ENCODE assay signal across 16 cellular contexts in genomic region chr10:102781089-102781920, GRCh38. TPM values are rescaled to one million over a fixed set of nuclear protein-coding genes. Genes with fewer than 3 reads are reported as not detected.
A peak's percentile ranks its signal among the peaks of the same experiment; 100 is the strongest.
DNase-seq lines count a peak whose midpoint lies in the region; ATAC-seq and TF ChIP-seq lines count a peak whose summit lies in the region.
"Had no signal": no experiment of that assay in that cellular context is flagged by ENCODE, and none has a peak within 500 bp of the region (broad histone marks: within the 10 kb centered on the region; RNA-seq: fewer than 3 reads in every experiment).

No MANE protein-coding gene starts in this region.

- H3K27me3 ChIP-seq in heart right ventricle: no peaks in the 10 kb centered on the region
- no peaks in the 10 kb centered on the region for H3K27me3 ChIP-seq in endodermal cell (ENCODE audit: control insufficient read depth, insufficient read depth, low read length, poor library complexity, severe bottlenecking)
- no peaks in the 10 kb centered on the region for H3K27me3 ChIP-seq in neural progenitor cell
- H3K27me3 ChIP-seq in upper lobe of right lung: no peaks in the 10 kb centered on the region

- TF ChIP-seq CTCF in heart right ventricle (IDR thresholded peaks at IDR 0.05): no peak
- TF ChIP-seq CTCF in endodermal cell (conservative IDR thresholded peaks at IDR 0.05): no peak
- TF ChIP-seq CTCF in neural progenitor cell (IDR thresholded peaks at IDR 0.05): no peak
- TF ChIP-seq CTCF in upper lobe of right lung (IDR thresholded peaks at IDR 0.05): no peak

- H3K27me3 Mint-ChIP-seq in endodermal cell (ENCODE audit: insufficient read depth) (no peaks in the 10 kb centered on the region), neural progenitor cell (ENCODE audit: insufficient read depth, low read depth) (peaks cover 4% of the 10 kb centered on the region)
- no peaks in the 10 kb centered on the region for H3K27me3 Mint-ChIP-seq in activated CD4-positive, alpha-beta T cell treated with anti-CD3 and anti-CD28 coated beads, Interleukin-2, amount 10 ng/mL, durations not matched to agents 24 days and 14 days

- H2AFZ ChIP-seq in neural progenitor cell (replicated peaks): no peak overlapping the region

- ATAC-seq in heart right ventricle (peak in 1 of 8 donors; percentile 13), Right ventricle myocardium superior (ENCODE audit: poor library complexity) (no peak), upper lobe of right lung (no peak)
- ATAC-seq: HCT116 had no signal

- intact Hi-C loops in heart right ventricle (cut with DNase I): no loop called here
- intact Hi-C loops in Right ventricle myocardium superior (cut with DNase I): no loop called here
- intact Hi-C loops in upper lobe of right lung (cut with DNase I): no loop called here
- intact Hi-C loops in activated CD4-positive, alpha-beta T cell treated with anti-CD3 and anti-CD28 coated beads, Interleukin-2, amount 10 ng/mL, durations not matched to agents 24 days and 14 days (cut with micrococcal nuclease): no loop called here

- DNase-seq in heart right ventricle (peak in 1 of 2 donors; percentile 56), Right ventricle myocardium superior (no peak), endodermal cell (peak; percentile 79), neural progenitor cell (ENCODE audit: low spot score) (peak; percentile 38), upper lobe of right lung (no peak), NCI-H345 (lab: John Stamatoyannopoulos, UW) (no peak), NCI-H2227 (lab: John Stamatoyannopoulos, UW; ENCODE audit: unreplicated experiment) (no peak)
- DNase-seq in activated CD4-positive, alpha-beta T cell treated with anti-CD3 and anti-CD28 coated beads, Interleukin-2, amount 10 ng/mL, durations not matched to agents 24 days and 14 days: no peak
- DNase-seq: activated CD4-positive, alpha-beta T cell treated with anti-CD3 and anti-CD28 coated beads, Interleukin-2, amount 50 U/mL, for 48 hours; caudate nucleus; GDM1; head of caudate nucleus; NCI-H2107 had no signal

- peaks cover 25% of the 10 kb centered on the region for H4K20me1 ChIP-seq in neural progenitor cell (ENCODE audit: low read depth)

- H3K9me3 ChIP-seq in heart right ventricle (no peaks in the 10 kb centered on the region), endodermal cell (ENCODE audit: control insufficient read depth, low read length) (no peaks in the 10 kb centered on the region), neural progenitor cell (ENCODE audit: low read depth) (no peaks in the 10 kb centered on the region), upper lobe of right lung (no peaks in the 10 kb centered on the region)

- H3K9me3 Mint-ChIP-seq in endodermal cell (no peaks in the 10 kb centered on the region), neural progenitor cell (no peaks in the 10 kb centered on the region)
- H3K9me3 Mint-ChIP-seq in activated CD4-positive, alpha-beta T cell treated with anti-CD3 and anti-CD28 coated beads, Interleukin-2, amount 10 ng/mL, durations not matched to agents 24 days and 14 days: no peaks in the 10 kb centered on the region

- H3K27ac Mint-ChIP-seq in endodermal cell (no peak overlapping the region), neural progenitor cell (peak overlapping the region; percentile 91)
- no peak overlapping the region for H3K27ac Mint-ChIP-seq in activated CD4-positive, alpha-beta T cell treated with anti-CD3 and anti-CD28 coated beads, Interleukin-2, amount 10 ng/mL, durations not matched to agents 24 days and 14 days

- peak overlapping the region in 3 of 10 donors; percentile 6 to 26 (median 10) for H3K4me3 ChIP-seq in heart right ventricle
- no peak overlapping the region for H3K4me3 ChIP-seq in endodermal cell (ENCODE audit: low read length)
- H3K4me3 ChIP-seq in neural progenitor cell: no peak overlapping the region
- H3K4me3 ChIP-seq in upper lobe of right lung: no peak overlapping the region

- H3K36me3 ChIP-seq in heart right ventricle: peaks cover 0 to 3% (median 0%) of the 10 kb centered on the region in 9 donors
- H3K36me3 ChIP-seq in endodermal cell (ENCODE audit: control insufficient read depth, insufficient read depth, low read length): no peaks in the 10 kb centered on the region
- H3K36me3 ChIP-seq in neural progenitor cell: no peaks in the 10 kb centered on the region
- H3K36me3 ChIP-seq in upper lobe of right lung: no peaks in the 10 kb centered on the region

- no peaks in the 10 kb centered on the region for H3K36me3 Mint-ChIP-seq in endodermal cell (ENCODE audit: low read depth)
- no peaks in the 10 kb centered on the region for H3K36me3 Mint-ChIP-seq in neural progenitor cell
- H3K36me3 Mint-ChIP-seq in activated CD4-positive, alpha-beta T cell treated with anti-CD3 and anti-CD28 coated beads, Interleukin-2, amount 10 ng/mL, durations not matched to agents 24 days and 14 days (ENCODE audit: low read depth): peaks cover 17% of the 10 kb centered on the region

- WGBS in heart right ventricle, 2 donors: 26 to 29% methylated on average over 8 of the region's 8 CpGs
- WGBS in endodermal cell (ENCODE audit: insufficient coverage in 1 of 2, insufficient read length in 1 of 2), 2 experiments: 33 to 66% methylated on average over 5 to 7 of the region's 8 CpGs

- H3K4me1 Mint-ChIP-seq in endodermal cell (peaks cover 53% of the 10 kb centered on the region), neural progenitor cell (peaks cover 62% of the 10 kb centered on the region)
- H3K4me1 Mint-ChIP-seq in activated CD4-positive, alpha-beta T cell treated with anti-CD3 and anti-CD28 coated beads, Interleukin-2, amount 10 ng/mL, durations not matched to agents 24 days and 14 days: peaks cover 24% of the 10 kb centered on the region

- H3K4me2 ChIP-seq in neural progenitor cell: peak overlapping the region; percentile 53

- peaks cover 24% of the 10 kb centered on the region for H3F3A ChIP-seq in neural progenitor cell (ENCODE audit: low read depth)

- H3K9ac ChIP-seq in endodermal cell (ENCODE audit: extremely low read depth, low read length, poor library complexity, severe bottlenecking) (no peak overlapping the region), neural progenitor cell (no peak overlapping the region)

- H3K4me3 Mint-ChIP-seq in endodermal cell (no peak overlapping the region), neural progenitor cell (peak overlapping the region; percentile 57)
- no peak overlapping the region for H3K4me3 Mint-ChIP-seq in activated CD4-positive, alpha-beta T cell treated with anti-CD3 and anti-CD28 coated beads, Interleukin-2, amount 10 ng/mL, durations not matched to agents 24 days and 14 days

- peak overlapping the region; percentile 74 to 99 (median 96) for H3K27ac ChIP-seq in heart right ventricle
- H3K27ac ChIP-seq in endodermal cell (ENCODE audit: low read depth, low read length): no peak overlapping the region
- no peak overlapping the region for H3K27ac ChIP-seq in neural progenitor cell
- H3K27ac ChIP-seq in upper lobe of right lung: peak overlapping the region; percentile 88

- no peaks in the 10 kb centered on the region for H3K79me2 ChIP-seq in neural progenitor cell (ENCODE audit: low read depth)

- peaks cover 48 to 100% (median 94%) of the 10 kb centered on the region in 9 donors for H3K4me1 ChIP-seq in heart right ventricle
- H3K4me1 ChIP-seq in endodermal cell (ENCODE audit: control insufficient read depth, insufficient read depth, low read length): peaks cover 22% of the 10 kb centered on the region
- peaks cover 42% of the 10 kb centered on the region for H3K4me1 ChIP-seq in neural progenitor cell
- H3K4me1 ChIP-seq in upper lobe of right lung: peaks cover 86% of the 10 kb centered on the region

RNA-seq across cellular contexts. Expression of gene WBP1L, which starts 37.6 kb away (rescaled TPM):
- total RNA-seq in heart right ventricle: 10 to 100 TPM; 17.3 to 33.3 (median 21.0) TPM
- polyA plus RNA-seq in heart right ventricle: 10 to 100 TPM; 14.3 to 17.5 TPM
- total RNA-seq in Right ventricle myocardium superior: 19.7 TPM
- 10 to 100 TPM; 23.5 to 25.8 TPM for total RNA-seq in endodermal cell
- polyA plus RNA-seq in endodermal cell (2013, experiment 1 of 2): 30.2 TPM
- 29.0 TPM for polyA plus RNA-seq in endodermal cell (2013, experiment 2 of 2)
- 21.1 and 29.3 TPM in 2 replicates for total RNA-seq in neural progenitor cell (ENCODE audit: low replicate concordance)
- total RNA-seq in upper lobe of right lung: 49.0 TPM
- 15.6 and 15.8 TPM in 2 replicates for total RNA-seq in activated CD4-positive, alpha-beta T cell treated with anti-CD3 and anti-CD28 coated beads, Interleukin-2, amount 10 ng/mL, durations not matched to agents 24 days and 14 days

RNA-seq across cellular contexts. Expression of gene CYP17A1, which starts 55.9 kb away (rescaled TPM):
- total RNA-seq in heart right ventricle (under 1 TPM in 1 of 10 donors, not detected in 9; 0.16 TPM), Right ventricle myocardium superior (not detected), endodermal cell (not detected), neural progenitor cell (ENCODE audit: low replicate concordance) (not detected in 2 replicates), upper lobe of right lung (1.9 TPM)
- under 1 TPM; 0.14 to 0.15 TPM for polyA plus RNA-seq in heart right ventricle
- polyA plus RNA-seq in endodermal cell (2013, experiment 1 of 2): not detected
- not detected for polyA plus RNA-seq in endodermal cell (2013, experiment 2 of 2)
- total RNA-seq in activated CD4-positive, alpha-beta T cell treated with anti-CD3 and anti-CD28 coated beads, Interleukin-2, amount 10 ng/mL, durations not matched to agents 24 days and 14 days: not detected in 2 replicates
- total RNA-seq: omental fat pad had no signal
- polyA plus RNA-seq: AG04450 had no signal

Comparison
In these comparisons a context has a peak if more than half of its experiments do, and no peak if none do; other contexts are left out.
1. DNase-seq: peak in endodermal cell (single experiment) and neural progenitor cell (single experiment); none in Right ventricle myocardium superior (single experiment), upper lobe of right lung (single experiment), NCI-H345 (single experiment), NCI-H2227 (single experiment) and activated CD4-positive, alpha-beta T cell treated with anti-CD3 and anti-CD28 coated beads, Interleukin-2, amount 10 ng/mL, durations not matched to agents 24 days and 14 days (single experiment).
2. H3K27ac ChIP-seq: peak in heart right ventricle (10 of 10) and upper lobe of right lung (single experiment); none in endodermal cell (single experiment) and neural progenitor cell (single experiment).